In genomic region chr3:73569246-73569760, GRCh38 we compare ENCODE assay signal across 14 cellular contexts. TPM values are rescaled to one million over a fixed set of nuclear protein-coding genes. Genes with fewer than 3 reads are reported as not detected.
A peak's percentile ranks its signal among the peaks of the same experiment; 100 is the strongest.
DNase-seq lines count a peak whose midpoint lies in the region; ATAC-seq and TF ChIP-seq lines count a peak whose summit lies in the region.
"Had no signal": no experiment of that assay in that cellular context is flagged by ENCODE, and none has a peak within 500 bp of the region (broad histone marks: within the 10 kb centered on the region; RNA-seq: fewer than 3 reads in every experiment).

No MANE protein-coding gene starts in this region.

- no peaks in the 10 kb centered on the region for H3F3A ChIP-seq in neural progenitor cell (ENCODE audit: low read depth)

- peak overlapping the region; percentile 22 for H3K27ac Mint-ChIP-seq in neural progenitor cell
- H3K27ac Mint-ChIP-seq: CD8-positive, alpha-beta T cell had no signal

- H3K4me2 ChIP-seq in neural progenitor cell (no peak overlapping the region), osteoblast (ENCODE audit: insufficient read depth, low read length) (no peak overlapping the region)

- H3K9ac ChIP-seq in neural progenitor cell (no peak overlapping the region), stomach smooth muscle (ENCODE audit: low read length in 2 of 2) (no peak overlapping the region)

- no peaks in the 10 kb centered on the region for H3K27me3 ChIP-seq in esophagus muscularis mucosa
- H3K27me3 ChIP-seq in neural progenitor cell = no peaks in the 10 kb centered on the region
- H3K27me3 ChIP-seq in stomach smooth muscle (ENCODE audit: control insufficient read depth in 1 of 2, insufficient read depth in 2 of 2, low read length in 2 of 2) = no peaks in the 10 kb centered on the region
- H3K27me3 ChIP-seq in osteoblast (ENCODE audit: insufficient read depth, low read length) = no peaks in the 10 kb centered on the region
- H3K27me3 ChIP-seq: Peyer's patch had no signal

- no peaks in the 10 kb centered on the region for H3K9me3 ChIP-seq in esophagus muscularis mucosa
- no peaks in the 10 kb centered on the region for H3K9me3 ChIP-seq in neural progenitor cell (ENCODE audit: low read depth)
- no peaks in the 10 kb centered on the region for H3K9me3 ChIP-seq in stomach smooth muscle (ENCODE audit: control insufficient read depth in 2 of 2, low read length in 2 of 2)
- H3K9me3 ChIP-seq in osteoblast (ENCODE audit: low read depth, low read length) = no peaks in the 10 kb centered on the region
- H3K9me3 ChIP-seq: Peyer's patch had no signal

- H4K20me1 ChIP-seq in neural progenitor cell (ENCODE audit: low read depth) = no peaks in the 10 kb centered on the region
- H4K20me1 ChIP-seq in osteoblast (ENCODE audit: insufficient read depth, low read length) = no peaks in the 10 kb centered on the region

- no peaks in the 10 kb centered on the region for H3K36me3 ChIP-seq in esophagus muscularis mucosa
- H3K36me3 ChIP-seq in neural progenitor cell = no peaks in the 10 kb centered on the region
- H3K36me3 ChIP-seq in stomach smooth muscle (ENCODE audit: control insufficient read depth in 2 of 2, insufficient read depth in 2 of 2, low read length in 2 of 2) = no peaks in the 10 kb centered on the region
- H3K36me3 ChIP-seq in osteoblast (ENCODE audit: insufficient read depth, low read length) = no peaks in the 10 kb centered on the region
- H3K36me3 ChIP-seq: Peyer's patch had no signal

- no peaks in the 10 kb centered on the region for H3K36me3 Mint-ChIP-seq in neural progenitor cell
- H3K36me3 Mint-ChIP-seq: CD8-positive, alpha-beta T cell had no signal

- no peaks in the 10 kb centered on the region for H3K27me3 Mint-ChIP-seq in neural progenitor cell (ENCODE audit: insufficient read depth, low read depth)

- peaks cover 6% of the 10 kb centered on the region for H3K4me1 Mint-ChIP-seq in neural progenitor cell

- DNase-seq in esophagus muscularis mucosa (ENCODE audit: extremely low spot score) = no peak
- DNase-seq in left ventricle myocardium superior = no peak
- no peak for DNase-seq in neural progenitor cell (ENCODE audit: low spot score)
- DNase-seq in NCI-H446 (lab: John Stamatoyannopoulos, UW) = no peak
- DNase-seq in osteoblast (ENCODE audit: insufficient read length, low spot score, missing footprints) = no peak
- no peak for DNase-seq in DMS79 treated with DMSO at 0.1 percent for 48 hours (lab: John Stamatoyannopoulos, UW)
- DNase-seq: CD8-positive, alpha-beta T cell; NCI-H1092 treated with DMSO at 0.1 percent for 48 hours; NCI-H187; NCI-H82; Peyer's patch; SIG-M5 had no signal

- H3K4me1 ChIP-seq in esophagus muscularis mucosa (peaks cover 54 to 83% (median 67%) of the 10 kb centered on the region in 4 donors), neural progenitor cell (peaks cover 7% of the 10 kb centered on the region), stomach smooth muscle (ENCODE audit: control insufficient read depth, insufficient read depth, low read length) (peaks cover 43% of the 10 kb centered on the region), osteoblast (ENCODE audit: insufficient read depth, low read length) (no peaks in the 10 kb centered on the region)

- ATAC-seq in left ventricle myocardium superior = peak; percentile 40
- ATAC-seq: CD8-positive, alpha-beta T cell; K562 had no signal

- H3K27ac ChIP-seq in esophagus muscularis mucosa (replicated peaks in 1 of 4) (peak overlapping the region; percentile 59 to 67 (median 62)), neural progenitor cell (no peak overlapping the region), stomach smooth muscle (ENCODE audit: low read length) (peak overlapping the region; percentile 55), osteoblast (ENCODE audit: low read depth, low read length) (no peak overlapping the region)
- H3K27ac ChIP-seq: Peyer's patch had no signal

- TF ChIP-seq CTCF in esophagus muscularis mucosa (IDR thresholded peaks at IDR 0.05) (no peak), neural progenitor cell (IDR thresholded peaks at IDR 0.05) (no peak), osteoblast (IDR thresholded peaks at IDR 0.05; ENCODE audit: extremely low read depth, low read depth, low read length) (no peak)

- 73% methylated on average over 8 of the region's 8 CpGs for WGBS in esophagus muscularis mucosa

- H3K4me3 Mint-ChIP-seq in neural progenitor cell = no peak overlapping the region
- H3K4me3 Mint-ChIP-seq: CD8-positive, alpha-beta T cell had no signal

- H3K79me2 ChIP-seq in neural progenitor cell (ENCODE audit: low read depth) = no peaks in the 10 kb centered on the region
- H3K79me2 ChIP-seq in osteoblast (ENCODE audit: insufficient read depth, low read length) = peaks cover 11% of the 10 kb centered on the region

- no peaks in the 10 kb centered on the region for H3K9me3 Mint-ChIP-seq in neural progenitor cell
- H3K9me3 Mint-ChIP-seq: CD8-positive, alpha-beta T cell had no signal

- H2AFZ ChIP-seq in neural progenitor cell (replicated peaks) (no peak overlapping the region), osteoblast (ENCODE audit: low read length) (no peak overlapping the region)

- TF ChIP-seq POLR2A in esophagus muscularis mucosa (IDR thresholded peaks at IDR 0.05; ENCODE audit: low read depth) = no peak

- H3K4me3 ChIP-seq in esophagus muscularis mucosa (no peak overlapping the region), neural progenitor cell (no peak overlapping the region), stomach smooth muscle (ENCODE audit: low read length in 2 of 2) (no peak overlapping the region), osteoblast (ENCODE audit: insufficient read depth, low read length) (no peak overlapping the region)
- H3K4me3 ChIP-seq: K562, Peyer's patch had no signal

- TF ChIP-seq EP300 in esophagus muscularis mucosa (IDR thresholded peaks at IDR 0.05) = no peak

- intact Hi-C loops in esophagus muscularis mucosa (cut with DNase I) (no loop called here), left ventricle myocardium superior (cut with micrococcal nuclease) (no loop called here)

RNA-seq across cellular contexts. Expression of gene PDZRN3, which starts 55.4 kb away (rescaled TPM):
- total RNA-seq in esophagus muscularis mucosa (100 to 1,000 TPM; 149 to 314 (median 220) TPM), left ventricle myocardium superior (147 TPM), neural progenitor cell (ENCODE audit: low replicate concordance) (3.4 and 4.3 TPM in 2 replicates), osteoblast (18.3 and 26.4 TPM in 2 replicates)
- total RNA-seq: CD8-positive, alpha-beta T cell had no signal

Comparison
In these comparisons a context has a peak if more than half of its experiments do, and no peak if none do; other contexts are left out.
1. H3K27ac ChIP-seq: peak in esophagus muscularis mucosa (4 of 4) and stomach smooth muscle (single experiment); none in neural progenitor cell (single experiment) and osteoblast (single experiment).